9 cellular contexts compared by ENCODE assay signal in genomic region chr20:62387993-62388635, GRCh38. TPM values are rescaled to one million over a fixed set of nuclear protein-coding genes. Genes with fewer than 3 reads are reported as not detected.
A peak's percentile ranks its signal among the peaks of the same experiment; 100 is the strongest.
DNase-seq lines count a peak whose midpoint lies in the region; ATAC-seq, FAIRE-seq and TF ChIP-seq lines count a peak whose summit lies in the region.
"Had no signal": no experiment of that assay in that cellular context is flagged by ENCODE, and none has a peak within 500 bp of the region (broad histone marks: within the 10 kb centered on the region; RNA-seq: fewer than 3 reads in every experiment).

No MANE protein-coding gene starts in this region.

- DNase-seq in heart left ventricle (no peak), Right ventricle myocardium superior (no peak), HepG2 (ENCODE audit: low spot score) (no peak), type B pancreatic cell (ENCODE audit: extremely low spot score, unreplicated experiment) (no peak), GM03348 (ENCODE audit: low spot score) (no peak), DMS79 treated with DMSO at 0.1 percent for 48 hours (lab: John Stamatoyannopoulos, UW) (no peak)
- peak; percentile 45 for DNase-seq in activated naive CD8-positive, alpha-beta T cell treated with anti-CD3 and anti-CD28 coated beads, Interleukin-2, amount 50 U/mL, for 24 hours
- DNase-seq: dermis blood vessel endothelial cell had no signal

- H3K36me3 Mint-ChIP-seq in activated naive CD8-positive, alpha-beta T cell treated with anti-CD3 and anti-CD28 coated beads, Interleukin-2, amount 50 U/mL, for 24 hours (ENCODE audit: low read depth), result peaks cover 44% of the 10 kb centered on the region
- H3K36me3 Mint-ChIP-seq in type B pancreatic cell, result peaks cover 7% of the 10 kb centered on the region

- H3K4me3 Mint-ChIP-seq in activated naive CD8-positive, alpha-beta T cell treated with anti-CD3 and anti-CD28 coated beads, Interleukin-2, amount 50 U/mL, for 24 hours, result peak overlapping the region; percentile 95
- H3K4me3 Mint-ChIP-seq in type B pancreatic cell, result peak overlapping the region; percentile 93

- H3K4me1 ChIP-seq in heart left ventricle (peaks cover 6 to 28% (median 21%) of the 10 kb centered on the region in 12 donors), HepG2 (ENCODE audit: insufficient read depth, low read length) (peaks cover 29% of the 10 kb centered on the region)

- peak overlapping the region in 2 of 12 donors; percentile 96 to 98 for H3K27ac ChIP-seq in heart left ventricle
- peak overlapping the region; percentile 66 for H3K27ac ChIP-seq in HepG2 (ENCODE audit: extremely low read length, insufficient read depth, low read length)

- H3K27me3 ChIP-seq in heart left ventricle, result no peaks in the 10 kb centered on the region
- H3K27me3 ChIP-seq in HepG2 (ENCODE audit: control insufficient read depth in 1 of 2, insufficient read depth in 2 of 2, low read length in 2 of 2), result no peaks in the 10 kb centered on the region; a peak in 2 of 5 replicates

- POLR2A ChIA-PET in HepG2 (lab: Yijun Ruan, JAX), result interaction anchor here (1.2 to 4.5 kb wide), 5 partner anchors 12 to 90 kb away, joined by 5 to 73 read pairs (median 31); partner anchors contain the start of gene LAMA5

- peaks cover 40% of the 10 kb centered on the region for H3K79me2 ChIP-seq in HepG2 (ENCODE audit: insufficient read depth, low read length)

- no peak for TF ChIP-seq RAD21 in HepG2 (CRISPR knock-in tag; IDR thresholded peaks at IDR 0.05)

- H3K9me3 ChIP-seq in heart left ventricle, result no peaks in the 10 kb centered on the region
- no peaks in the 10 kb centered on the region for H3K9me3 ChIP-seq in HepG2 (ENCODE audit: low read length)

- H2AFZ ChIP-seq in HepG2 (ENCODE audit: low read length), result no peak overlapping the region

- TF ChIP-seq EP300 in HepG2 (IDR thresholded peaks at IDR 0.05; ENCODE audit: low read depth in 2 of 2, low read length in 2 of 2) (no peak), HepG2 (CRISPR knock-in tag; IDR thresholded peaks at IDR 0.05; ENCODE audit: borderline replicate concordance) (no peak)

- peak overlapping the region; percentile 97 for H3K9ac ChIP-seq in HepG2 (ENCODE audit: insufficient read depth, low read depth, low read length)

- CTCF ChIA-PET in HepG2 (lab: Yijun Ruan, JAX; ENCODE audit: low intra/inter-chr PET ratio, low total read pairs), result no interaction called here

- TF ChIP-seq POLR2A in heart left ventricle (IDR thresholded peaks at IDR 0.05) (no peak), HepG2 (IDR thresholded peaks at IDR 0.05; ENCODE audit: insufficient read depth in 1 of 2, low read depth in 2 of 2, low read length in 2 of 2) (no peak)

- no peaks in the 10 kb centered on the region for H3K9me3 Mint-ChIP-seq in activated naive CD8-positive, alpha-beta T cell treated with anti-CD3 and anti-CD28 coated beads, Interleukin-2, amount 50 U/mL, for 24 hours
- no peaks in the 10 kb centered on the region for H3K9me3 Mint-ChIP-seq in type B pancreatic cell

- H3K4me3 ChIP-seq in heart left ventricle (peak overlapping the region in 10 of 12 donors; percentile 63 to 100 (median 94)), HepG2 (replicated peaks in 1 of 3; ENCODE audit: insufficient read depth in 1 of 3, low read depth in 2 of 3, low read length in 3 of 3) (peak overlapping the region; percentile 97 to 99 (median 99))

- ATAC-seq in heart left ventricle (no peak), Right ventricle myocardium superior (ENCODE audit: poor library complexity) (no peak), HepG2 (no peak), HG03095 (IDR thresholded peaks at IDR 0.05; ENCODE audit: unreplicated experiment) (no peak)
- peak; percentile 15 for ATAC-seq in activated naive CD8-positive, alpha-beta T cell treated with anti-CD3 and anti-CD28 coated beads, Interleukin-2, amount 50 U/mL, for 24 hours

- 77 to 79% (median 78%) methylated on average over 14 to 16 of the region's 16 CpGs for WGBS in heart left ventricle, 4 donors
- WGBS in HepG2 (ENCODE audit: low lambda C conversion rate), result 75% methylated on average over 13 of the region's 16 CpGs

- peak overlapping the region; percentile 97 for H3K4me2 ChIP-seq in HepG2 (ENCODE audit: low read depth, low read length)

- no peak for FAIRE-seq in HepG2 (lab: Jason Lieb, UNC)

- intact Hi-C loops in heart left ventricle (cut with DNase I) (loop anchor here in 8 of 10 donors (5.0 to 10.0 kb wide), 8 partner anchors 41 to 373 kb away; partner anchors contain the start of genes MTG2 (in 2 of the 8), PSMA7 (in 2 of the 8) and SS18L1 (in 2 of the 8)), Right ventricle myocardium superior (cut with DNase I) (no loop called here), HepG2 (cut with micrococcal nuclease; ENCODE audit: unreplicated experiment) (no loop called here)

- peaks cover 33% of the 10 kb centered on the region for H3K4me1 Mint-ChIP-seq in activated naive CD8-positive, alpha-beta T cell treated with anti-CD3 and anti-CD28 coated beads, Interleukin-2, amount 50 U/mL, for 24 hours
- H3K4me1 Mint-ChIP-seq in type B pancreatic cell (ENCODE audit: unreplicated experiment), result peaks cover 18% of the 10 kb centered on the region

- no peak for TF ChIP-seq CTCF in heart left ventricle (IDR thresholded peaks at IDR 0.05)
- no peak for TF ChIP-seq CTCF in HepG2 (CRISPR knock-in tag; IDR thresholded peaks at IDR 0.05)
- TF ChIP-seq CTCF in type B pancreatic cell (conservative IDR thresholded peaks at IDR 0.05), result no peak

- BruUV-seq in HepG2 (replicated peaks; lab: Mats Ljungman, UMichigan), result no TSS peak

- H3K36me3 ChIP-seq in heart left ventricle, result peaks cover 0 to 43% (median 35%) of the 10 kb centered on the region in 9 donors
- peaks cover 17 to 38% of the 10 kb centered on the region in 2 experiments for H3K36me3 ChIP-seq in HepG2 (replicated peaks in 1 of 2; ENCODE audit: control insufficient read depth in 1 of 2, insufficient read depth in 2 of 2, low read length in 2 of 2)

- H3K27ac Mint-ChIP-seq in activated naive CD8-positive, alpha-beta T cell treated with anti-CD3 and anti-CD28 coated beads, Interleukin-2, amount 50 U/mL, for 24 hours, result peak overlapping the region; percentile 95
- H3K27ac Mint-ChIP-seq in type B pancreatic cell, result peak overlapping the region; percentile 83

- peaks cover 15% of the 10 kb centered on the region for H4K20me1 ChIP-seq in HepG2 (ENCODE audit: insufficient read depth, low read length)

- in situ Hi-C loops in HepG2 (cut with HindIII; ENCODE audit: extremely low pct_ligation_motif_present, low pct_unique_long_range_greater_than_20kb), result no loop called here

- no peaks in the 10 kb centered on the region for H3K27me3 Mint-ChIP-seq in activated naive CD8-positive, alpha-beta T cell treated with anti-CD3 and anti-CD28 coated beads, Interleukin-2, amount 50 U/mL, for 24 hours
- no peaks in the 10 kb centered on the region for H3K27me3 Mint-ChIP-seq in type B pancreatic cell

RNA-seq across cellular contexts. Expression of gene RPS21, which starts 1.2 kb away (rescaled TPM):
- total RNA-seq in heart left ventricle, result 100 to 1,000 TPM; 434 to 831 (median 670) TPM
- 1,000 to 10,000 TPM; 1,943 to 3,051 TPM for polyA plus RNA-seq in heart left ventricle
- total RNA-seq in Right ventricle myocardium superior, result 732 TPM
- 2,584 and 2,647 TPM in 2 replicates for total RNA-seq in HepG2 (2016; rRNA removed; fragmentation: Illumina TruSeq; extraction: Trizol)
- 3,497 and 3,511 TPM in 2 replicates for total RNA-seq in HepG2 (2016; cell fraction: cytosol; rRNA removed; fragmentation: Illumina TruSeq; extraction: Trizol; ENCODE audit: low read depth)
- total RNA-seq in HepG2 (2016; cell fraction: insoluble cytoplasmic fraction; rRNA removed; fragmentation: Illumina TruSeq; extraction: Trizol), result 2,606 and 2,768 TPM in 2 replicates
- 4,939 and 5,761 TPM in 2 replicates for total RNA-seq in HepG2 (2016; cell fraction: membrane; rRNA removed; fragmentation: Illumina TruSeq; extraction: Trizol)
- 1,156 and 1,166 TPM in 2 replicates for total RNA-seq in HepG2 (2016; cell fraction: nucleus; rRNA removed; fragmentation: Illumina TruSeq; extraction: Trizol)
- 9,925 and 11,063 TPM in 2 replicates for polyA plus RNA-seq in HepG2 (2011; rRNA removed)
- 11,031 and 15,081 TPM in 2 replicates for polyA plus RNA-seq in HepG2 (2011; cell fraction: cytosol; rRNA removed)
- 5,156 and 5,267 TPM in 2 replicates for polyA plus RNA-seq in HepG2 (2011; cell fraction: nucleus; rRNA removed)
- 6,658 and 8,852 TPM in 2 replicates for polyA plus RNA-seq in HepG2 (2012)
- polyA plus RNA-seq in HepG2 (2016; cell fraction: cytosol; fragmentation: Illumina TruSeq; extraction: Trizol; ENCODE audit: low read depth), result 5,362 and 5,590 TPM in 2 replicates
- 3,197 and 3,428 TPM in 2 replicates for polyA plus RNA-seq in HepG2 (2016; cell fraction: insoluble cytoplasmic fraction; fragmentation: Illumina TruSeq; extraction: Trizol; ENCODE audit: low read depth)
- 5,998 and 6,820 TPM in 2 replicates for polyA plus RNA-seq in HepG2 (2016; cell fraction: membrane; fragmentation: Illumina TruSeq; extraction: Trizol; ENCODE audit: low read depth)
- polyA plus RNA-seq in HepG2 (2016; cell fraction: nucleus; fragmentation: Illumina TruSeq; extraction: Trizol; ENCODE audit: insufficient read depth, low read depth), result 2,753 and 2,989 TPM in 2 replicates
- polyA minus RNA-seq in HepG2 (2011; rRNA and poly(A)+ RNA removed; ENCODE audit: low replicate concordance), result 2,340 and 3,999 TPM in 2 replicates
- 1,154 and 1,167 TPM in 2 replicates for polyA minus RNA-seq in HepG2 (2011; cell fraction: cytosol; rRNA and poly(A)+ RNA removed)
- polyA minus RNA-seq in HepG2 (2011; cell fraction: nucleus; rRNA and poly(A)+ RNA removed), result 809 and 896 TPM in 2 replicates
- total RNA-seq in type B pancreatic cell (ENCODE audit: low replicate concordance), result 1,432 and 1,737 TPM in 2 replicates

RNA-seq across cellular contexts. Expression of gene CABLES2, which starts 19.0 kb away (rescaled TPM):
- total RNA-seq in heart left ventricle (10 to 100 TPM in 2 of 9 donors, 1 to 10 TPM in 7; 6.1 to 12.0 (median 8.8) TPM), Right ventricle myocardium superior (15.0 TPM), HepG2 (2016; rRNA removed; fragmentation: Illumina TruSeq; extraction: Trizol) (9.7 and 10.2 TPM in 2 replicates), type B pancreatic cell (ENCODE audit: low replicate concordance) (11.7 and 18.4 TPM in 2 replicates)
- polyA plus RNA-seq in heart left ventricle (10 to 100 TPM in 1 of 2 donors, 1 to 10 TPM in 1; 2.9 to 10.7 TPM), HepG2 (2011; rRNA removed) (5.2 and 5.9 TPM in 2 replicates)
- total RNA-seq in HepG2 (2016; cell fraction: cytosol; rRNA removed; fragmentation: Illumina TruSeq; extraction: Trizol; ENCODE audit: low read depth), result 3.4 and 4.0 TPM in 2 replicates
- 9.2 and 9.3 TPM in 2 replicates for total RNA-seq in HepG2 (2016; cell fraction: insoluble cytoplasmic fraction; rRNA removed; fragmentation: Illumina TruSeq; extraction: Trizol)
- total RNA-seq in HepG2 (2016; cell fraction: membrane; rRNA removed; fragmentation: Illumina TruSeq; extraction: Trizol), result 13.2 and 14.3 TPM in 2 replicates
- total RNA-seq in HepG2 (2016; cell fraction: nucleus; rRNA removed; fragmentation: Illumina TruSeq; extraction: Trizol), result 5.6 and 7.3 TPM in 2 replicates
- 4.8 and 5.4 TPM in 2 replicates for polyA plus RNA-seq in HepG2 (2011; cell fraction: cytosol; rRNA removed)
- polyA plus RNA-seq in HepG2 (2011; cell fraction: nucleus; rRNA removed), result 6.8 and 7.6 TPM in 2 replicates
- 4.7 and 5.4 TPM in 2 replicates for polyA plus RNA-seq in HepG2 (2012)
- polyA plus RNA-seq in HepG2 (2016; cell fraction: cytosol; fragmentation: Illumina TruSeq; extraction: Trizol; ENCODE audit: low read depth), result 7.5 and 8.3 TPM in 2 replicates
- 20.6 and 26.7 TPM in 2 replicates for polyA plus RNA-seq in HepG2 (2016; cell fraction: insoluble cytoplasmic fraction; fragmentation: Illumina TruSeq; extraction: Trizol; ENCODE audit: low read depth)
- 20.0 and 22.1 TPM in 2 replicates for polyA plus RNA-seq in HepG2 (2016; cell fraction: membrane; fragmentation: Illumina TruSeq; extraction: Trizol; ENCODE audit: low read depth)
- polyA plus RNA-seq in HepG2 (2016; cell fraction: nucleus; fragmentation: Illumina TruSeq; extraction: Trizol; ENCODE audit: insufficient read depth, low read depth), result 18.8 and 19.3 TPM in 2 replicates
- 5.3 and 6.3 TPM in 2 replicates for polyA minus RNA-seq in HepG2 (2011; rRNA and poly(A)+ RNA removed; ENCODE audit: low replicate concordance)
- 4.9 and 6.3 TPM in 2 replicates for polyA minus RNA-seq in HepG2 (2011; cell fraction: cytosol; rRNA and poly(A)+ RNA removed)
- polyA minus RNA-seq in HepG2 (2011; cell fraction: nucleus; rRNA and poly(A)+ RNA removed), result 4.8 and 5.2 TPM in 2 replicates

RNA-seq across cellular contexts. Expression of gene LAMA5, which starts 21.0 kb away (rescaled TPM):
- total RNA-seq in heart left ventricle (100 to 1,000 TPM in 1 of 9 donors, 10 to 100 TPM in 8; 57.4 to 107 (median 73.6) TPM), Right ventricle myocardium superior (79.6 TPM), HepG2 (2016; rRNA removed; fragmentation: Illumina TruSeq; extraction: Trizol) (28.5 and 44.7 TPM in 2 replicates), type B pancreatic cell (ENCODE audit: low replicate concordance) (246 and 611 TPM in 2 replicates)
- polyA plus RNA-seq in heart left ventricle (100 to 1,000 TPM in 1 of 2 donors, 10 to 100 TPM in 1; 72.0 to 128 TPM), HepG2 (2011; rRNA removed) (21.0 and 22.7 TPM in 2 replicates)
- 32.2 and 40.1 TPM in 2 replicates for total RNA-seq in HepG2 (2016; cell fraction: cytosol; rRNA removed; fragmentation: Illumina TruSeq; extraction: Trizol; ENCODE audit: low read depth)
- 24.0 and 53.5 TPM in 2 replicates for total RNA-seq in HepG2 (2016; cell fraction: insoluble cytoplasmic fraction; rRNA removed; fragmentation: Illumina TruSeq; extraction: Trizol)
- total RNA-seq in HepG2 (2016; cell fraction: membrane; rRNA removed; fragmentation: Illumina TruSeq; extraction: Trizol), result 23.5 and 24.2 TPM in 2 replicates
- 108 and 131 TPM in 2 replicates for total RNA-seq in HepG2 (2016; cell fraction: nucleus; rRNA removed; fragmentation: Illumina TruSeq; extraction: Trizol)
- polyA plus RNA-seq in HepG2 (2011; cell fraction: cytosol; rRNA removed), result 9.5 and 17.6 TPM in 2 replicates
- 504 and 754 TPM in 2 replicates for polyA plus RNA-seq in HepG2 (2011; cell fraction: nucleus; rRNA removed)
- polyA plus RNA-seq in HepG2 (2012), result 96.2 and 135 TPM in 2 replicates
- 12.5 and 12.7 TPM in 2 replicates for polyA plus RNA-seq in HepG2 (2016; cell fraction: cytosol; fragmentation: Illumina TruSeq; extraction: Trizol; ENCODE audit: low read depth)
- 34.3 and 49.3 TPM in 2 replicates for polyA plus RNA-seq in HepG2 (2016; cell fraction: insoluble cytoplasmic fraction; fragmentation: Illumina TruSeq; extraction: Trizol; ENCODE audit: low read depth)
- polyA plus RNA-seq in HepG2 (2016; cell fraction: membrane; fragmentation: Illumina TruSeq; extraction: Trizol; ENCODE audit: low read depth), result 14.2 and 17.2 TPM in 2 replicates
- 598 and 620 TPM in 2 replicates for polyA plus RNA-seq in HepG2 (2016; cell fraction: nucleus; fragmentation: Illumina TruSeq; extraction: Trizol; ENCODE audit: insufficient read depth, low read depth)
- 26.2 and 35.7 TPM in 2 replicates for polyA minus RNA-seq in HepG2 (2011; rRNA and poly(A)+ RNA removed; ENCODE audit: low replicate concordance)
- 23.2 and 27.1 TPM in 2 replicates for polyA minus RNA-seq in HepG2 (2011; cell fraction: cytosol; rRNA and poly(A)+ RNA removed)
- polyA minus RNA-seq in HepG2 (2011; cell fraction: nucleus; rRNA and poly(A)+ RNA removed), result 70.0 and 71.2 TPM in 2 replicates

RNA-seq across cellular contexts. Expression of gene RBBP8NL, which starts 39.2 kb away (rescaled TPM):
- total RNA-seq in heart left ventricle (not detected), Right ventricle myocardium superior (not detected), HepG2 (2016; rRNA removed; fragmentation: Illumina TruSeq; extraction: Trizol) (0.46 and 0.86 TPM in 2 replicates), type B pancreatic cell (ENCODE audit: low replicate concordance) (7.3 and 17.9 TPM in 2 replicates)
- polyA plus RNA-seq in heart left ventricle (not detected), HepG2 (2011; rRNA removed) (0.69 and 0.82 TPM in 2 replicates)
- total RNA-seq in HepG2 (2016; cell fraction: cytosol; rRNA removed; fragmentation: Illumina TruSeq; extraction: Trizol; ENCODE audit: low read depth), result 0.30 and 0.62 TPM in 2 replicates
- 0.65 and 0.76 TPM in 2 replicates for total RNA-seq in HepG2 (2016; cell fraction: insoluble cytoplasmic fraction; rRNA removed; fragmentation: Illumina TruSeq; extraction: Trizol)
- 0.52 and 0.65 TPM in 2 replicates for total RNA-seq in HepG2 (2016; cell fraction: membrane; rRNA removed; fragmentation: Illumina TruSeq; extraction: Trizol)
- 0.78 and 0.81 TPM in 2 replicates for total RNA-seq in HepG2 (2016; cell fraction: nucleus; rRNA removed; fragmentation: Illumina TruSeq; extraction: Trizol)
- 0.46 and 0.94 TPM in 2 replicates for polyA plus RNA-seq in HepG2 (2011; cell fraction: cytosol; rRNA removed)
- polyA plus RNA-seq in HepG2 (2011; cell fraction: nucleus; rRNA removed), result 1.1 and 1.2 TPM in 2 replicates
- 0.24 and 0.42 TPM in 2 replicates for polyA plus RNA-seq in HepG2 (2012)
- polyA plus RNA-seq in HepG2 (2016; cell fraction: cytosol; fragmentation: Illumina TruSeq; extraction: Trizol; ENCODE audit: low read depth), result 0.52 and 0.54 TPM in 2 replicates
- 0.67 and 0.91 TPM in 2 replicates for polyA plus RNA-seq in HepG2 (2016; cell fraction: insoluble cytoplasmic fraction; fragmentation: Illumina TruSeq; extraction: Trizol; ENCODE audit: low read depth)
- 0.51 and 0.60 TPM in 2 replicates for polyA plus RNA-seq in HepG2 (2016; cell fraction: membrane; fragmentation: Illumina TruSeq; extraction: Trizol; ENCODE audit: low read depth)
- polyA plus RNA-seq in HepG2 (2016; cell fraction: nucleus; fragmentation: Illumina TruSeq; extraction: Trizol; ENCODE audit: insufficient read depth, low read depth), result 0.97 and 1.1 TPM in 2 replicates
- polyA minus RNA-seq in HepG2 (2011; rRNA and poly(A)+ RNA removed; ENCODE audit: low replicate concordance), result 0.40 TPM in 1 of 2 replicates, not detected in the other
- 0.40 TPM in 1 of 2 replicates, not detected in the other for polyA minus RNA-seq in HepG2 (2011; cell fraction: cytosol; rRNA and poly(A)+ RNA removed)
- 0.26 and 0.75 TPM in 2 replicates for polyA minus RNA-seq in HepG2 (2011; cell fraction: nucleus; rRNA and poly(A)+ RNA removed)
- total RNA-seq: dermis blood vessel endothelial cell had no signal

Comparison
In these comparisons a context has a peak if more than half of its experiments do, and no peak if none do; other contexts are left out.
1. intact Hi-C loops: an anchor here in heart left ventricle (5.0 to 10.0 kb wide); none called in Right ventricle myocardium superior and HepG2.